ENCODE assay signal across 1 cellular context in the genomic region with DNA sequence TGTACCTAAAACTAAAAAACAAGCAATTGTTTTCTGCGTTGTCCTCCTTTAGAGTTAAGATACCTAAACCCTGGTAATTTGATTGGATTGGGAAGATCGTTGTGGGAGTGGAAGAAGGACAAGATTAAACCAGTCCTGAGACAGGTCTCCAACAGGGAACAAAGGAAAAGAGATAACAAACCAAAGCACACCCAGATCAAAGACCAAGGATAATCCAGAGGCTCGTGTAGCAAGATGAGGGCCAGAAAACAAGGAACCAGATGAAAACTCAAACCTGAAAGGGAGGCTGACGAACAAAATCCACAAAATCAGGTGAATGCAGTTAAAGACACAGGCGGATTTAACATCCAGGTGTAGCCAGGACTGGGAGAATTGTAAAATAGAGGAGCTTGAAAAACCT.
TF ChIP-seq lines count a peak whose summit lies in the region.

No MANE protein-coding gene starts in this region.

TF ChIP-seq in HepG2, 621 proteins besides CTCF, POLR2A, EP300 and RAD21 (continued from another document):
- TF ChIP-seq GATAD2A (CRISPR knock-in tag; IDR thresholded peaks at IDR 0.05) (no peak), ZNF619 (CRISPR knock-in tag; IDR thresholded peaks at IDR 0.05) (no peak), SMAD3 (CRISPR knock-in tag; IDR thresholded peaks at IDR 0.05) (no peak), ZNF33A (CRISPR knock-in tag; IDR thresholded peaks at IDR 0.05; ENCODE audit: borderline replicate concordance) (no peak), EHMT2 (IDR thresholded peaks at IDR 0.05; ENCODE audit: borderline replicate concordance, low read depth, low read length) (no peak), NKX3-1 (CRISPR knock-in tag; IDR thresholded peaks at IDR 0.05) (no peak), WIZ (CRISPR knock-in tag; IDR thresholded peaks at IDR 0.05) (no peak), SOX13 (IDR thresholded peaks at IDR 0.05) (no peak), SOX13 (CRISPR knock-in tag; conservative IDR thresholded peaks at IDR 0.05 in 1 of 2, IDR thresholded peaks at IDR 0.05 in 1 of 2) (no peak), ZNF615 (CRISPR knock-in tag; IDR thresholded peaks at IDR 0.05; ENCODE audit: borderline replicate concordance) (no peak), CHD4 (IDR thresholded peaks at IDR 0.05; ENCODE audit: borderline replicate concordance, low read length) (no peak)
- TF ChIP-seq, protein P1, sequence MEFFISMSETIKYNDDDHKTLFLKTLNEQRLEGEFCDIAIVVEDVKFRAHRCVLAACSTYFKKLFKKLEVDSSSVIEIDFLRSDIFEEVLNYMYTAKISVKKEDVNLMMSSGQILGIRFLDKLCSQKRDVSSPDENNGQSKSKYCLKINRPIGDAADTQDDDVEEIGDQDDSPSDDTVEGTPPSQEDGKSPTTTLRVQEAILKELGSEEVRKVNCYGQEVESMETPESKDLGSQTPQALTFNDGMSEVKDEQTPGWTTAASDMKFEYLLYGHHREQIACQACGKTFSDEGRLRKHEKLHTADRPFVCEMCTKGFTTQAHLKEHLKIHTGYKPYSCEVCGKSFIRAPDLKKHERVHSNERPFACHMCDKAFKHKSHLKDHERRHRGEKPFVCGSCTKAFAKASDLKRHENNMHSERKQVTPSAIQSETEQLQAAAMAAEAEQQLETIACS (CRISPR knock-in tag; IDR thresholded peaks at IDR 0.05): no peak
- TF ChIP-seq, protein P2, sequence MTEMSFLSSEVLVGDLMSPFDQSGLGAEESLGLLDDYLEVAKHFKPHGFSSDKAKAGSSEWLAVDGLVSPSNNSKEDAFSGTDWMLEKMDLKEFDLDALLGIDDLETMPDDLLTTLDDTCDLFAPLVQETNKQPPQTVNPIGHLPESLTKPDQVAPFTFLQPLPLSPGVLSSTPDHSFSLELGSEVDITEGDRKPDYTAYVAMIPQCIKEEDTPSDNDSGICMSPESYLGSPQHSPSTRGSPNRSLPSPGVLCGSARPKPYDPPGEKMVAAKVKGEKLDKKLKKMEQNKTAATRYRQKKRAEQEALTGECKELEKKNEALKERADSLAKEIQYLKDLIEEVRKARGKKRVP (CRISPR knock-in tag; IDR thresholded peaks at IDR 0.05): no peak
- TF ChIP-seq, protein P3, sequence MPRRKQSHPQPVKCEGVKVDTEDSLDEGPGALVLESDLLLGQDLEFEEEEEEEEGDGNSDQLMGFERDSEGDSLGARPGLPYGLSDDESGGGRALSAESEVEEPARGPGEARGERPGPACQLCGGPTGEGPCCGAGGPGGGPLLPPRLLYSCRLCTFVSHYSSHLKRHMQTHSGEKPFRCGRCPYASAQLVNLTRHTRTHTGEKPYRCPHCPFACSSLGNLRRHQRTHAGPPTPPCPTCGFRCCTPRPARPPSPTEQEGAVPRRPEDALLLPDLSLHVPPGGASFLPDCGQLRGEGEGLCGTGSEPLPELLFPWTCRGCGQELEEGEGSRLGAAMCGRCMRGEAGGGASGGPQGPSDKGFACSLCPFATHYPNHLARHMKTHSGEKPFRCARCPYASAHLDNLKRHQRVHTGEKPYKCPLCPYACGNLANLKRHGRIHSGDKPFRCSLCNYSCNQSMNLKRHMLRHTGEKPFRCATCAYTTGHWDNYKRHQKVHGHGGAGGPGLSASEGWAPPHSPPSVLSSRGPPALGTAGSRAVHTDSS (CRISPR knock-in tag; conservative IDR thresholded peaks at IDR 0.05): no peak
- TF ChIP-seq, protein P4, sequence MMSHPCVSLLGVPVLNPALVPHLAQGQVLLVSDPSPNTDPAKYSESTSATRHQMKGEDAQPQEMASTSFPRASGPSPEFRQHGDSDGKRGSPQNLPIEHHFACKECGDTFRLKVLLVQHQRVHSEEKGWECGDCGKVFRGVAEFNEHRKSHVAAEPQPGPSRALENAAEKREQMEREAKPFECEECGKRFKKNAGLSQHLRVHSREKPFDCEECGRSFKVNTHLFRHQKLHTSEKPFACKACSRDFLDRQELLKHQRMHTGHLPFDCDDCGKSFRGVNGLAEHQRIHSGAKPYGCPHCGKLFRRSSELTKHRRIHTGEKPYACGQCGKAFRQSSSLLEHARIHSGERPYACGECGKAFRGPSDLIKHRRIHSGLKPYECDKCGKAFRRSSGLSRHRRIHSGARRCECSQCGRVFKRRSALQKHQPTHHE (CRISPR knock-in tag; IDR thresholded peaks at IDR 0.05; ENCODE audit: borderline replicate concordance): no peak
- TF ChIP-seq, protein P5, sequence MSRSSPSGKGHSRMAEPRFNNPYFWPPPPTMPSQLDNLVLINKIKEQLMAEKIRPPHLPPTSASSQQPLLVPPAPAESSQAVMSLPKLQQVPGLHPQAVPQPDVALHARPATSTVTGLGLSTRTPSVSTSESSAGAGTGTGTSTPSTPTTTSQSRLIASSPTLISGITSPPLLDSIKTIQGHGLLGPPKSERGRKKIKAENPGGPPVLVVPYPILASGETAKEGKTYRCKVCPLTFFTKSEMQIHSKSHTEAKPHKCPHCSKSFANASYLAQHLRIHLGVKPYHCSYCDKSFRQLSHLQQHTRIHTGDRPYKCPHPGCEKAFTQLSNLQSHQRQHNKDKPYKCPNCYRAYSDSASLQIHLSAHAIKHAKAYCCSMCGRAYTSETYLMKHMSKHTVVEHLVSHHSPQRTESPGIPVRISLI (CRISPR knock-in tag; IDR thresholded peaks at IDR 0.05; ENCODE audit: borderline replicate concordance): no peak
